Comparison of ENCODE assay signal across 1 cellular context in the genomic region with DNA sequence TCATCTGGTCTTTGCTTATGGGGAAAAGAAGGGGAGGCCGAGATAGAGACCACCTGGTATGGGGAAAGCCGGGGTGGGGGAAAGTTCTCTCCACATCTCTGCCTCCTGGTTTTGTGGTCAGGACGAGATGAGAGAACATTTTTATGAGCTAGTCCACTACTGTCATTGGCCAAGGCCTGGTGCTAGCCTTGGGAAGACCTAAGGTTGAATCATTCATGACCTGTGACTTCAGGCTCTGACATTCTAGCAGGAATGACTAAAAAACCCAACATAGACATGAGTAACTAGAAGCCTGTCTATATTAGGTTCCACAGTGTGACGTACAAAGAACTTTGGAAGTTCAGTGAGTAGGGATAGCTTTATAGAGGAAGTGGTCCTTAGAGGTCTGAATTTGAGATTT.
TF ChIP-seq lines count a peak whose summit lies in the region.

No MANE protein-coding gene starts in this region.

TF ChIP-seq in GM23338, 12 proteins besides CTCF, POLR2A, EP300 and RAD21 (continued from another document):
- TF ChIP-seq, protein P1, sequence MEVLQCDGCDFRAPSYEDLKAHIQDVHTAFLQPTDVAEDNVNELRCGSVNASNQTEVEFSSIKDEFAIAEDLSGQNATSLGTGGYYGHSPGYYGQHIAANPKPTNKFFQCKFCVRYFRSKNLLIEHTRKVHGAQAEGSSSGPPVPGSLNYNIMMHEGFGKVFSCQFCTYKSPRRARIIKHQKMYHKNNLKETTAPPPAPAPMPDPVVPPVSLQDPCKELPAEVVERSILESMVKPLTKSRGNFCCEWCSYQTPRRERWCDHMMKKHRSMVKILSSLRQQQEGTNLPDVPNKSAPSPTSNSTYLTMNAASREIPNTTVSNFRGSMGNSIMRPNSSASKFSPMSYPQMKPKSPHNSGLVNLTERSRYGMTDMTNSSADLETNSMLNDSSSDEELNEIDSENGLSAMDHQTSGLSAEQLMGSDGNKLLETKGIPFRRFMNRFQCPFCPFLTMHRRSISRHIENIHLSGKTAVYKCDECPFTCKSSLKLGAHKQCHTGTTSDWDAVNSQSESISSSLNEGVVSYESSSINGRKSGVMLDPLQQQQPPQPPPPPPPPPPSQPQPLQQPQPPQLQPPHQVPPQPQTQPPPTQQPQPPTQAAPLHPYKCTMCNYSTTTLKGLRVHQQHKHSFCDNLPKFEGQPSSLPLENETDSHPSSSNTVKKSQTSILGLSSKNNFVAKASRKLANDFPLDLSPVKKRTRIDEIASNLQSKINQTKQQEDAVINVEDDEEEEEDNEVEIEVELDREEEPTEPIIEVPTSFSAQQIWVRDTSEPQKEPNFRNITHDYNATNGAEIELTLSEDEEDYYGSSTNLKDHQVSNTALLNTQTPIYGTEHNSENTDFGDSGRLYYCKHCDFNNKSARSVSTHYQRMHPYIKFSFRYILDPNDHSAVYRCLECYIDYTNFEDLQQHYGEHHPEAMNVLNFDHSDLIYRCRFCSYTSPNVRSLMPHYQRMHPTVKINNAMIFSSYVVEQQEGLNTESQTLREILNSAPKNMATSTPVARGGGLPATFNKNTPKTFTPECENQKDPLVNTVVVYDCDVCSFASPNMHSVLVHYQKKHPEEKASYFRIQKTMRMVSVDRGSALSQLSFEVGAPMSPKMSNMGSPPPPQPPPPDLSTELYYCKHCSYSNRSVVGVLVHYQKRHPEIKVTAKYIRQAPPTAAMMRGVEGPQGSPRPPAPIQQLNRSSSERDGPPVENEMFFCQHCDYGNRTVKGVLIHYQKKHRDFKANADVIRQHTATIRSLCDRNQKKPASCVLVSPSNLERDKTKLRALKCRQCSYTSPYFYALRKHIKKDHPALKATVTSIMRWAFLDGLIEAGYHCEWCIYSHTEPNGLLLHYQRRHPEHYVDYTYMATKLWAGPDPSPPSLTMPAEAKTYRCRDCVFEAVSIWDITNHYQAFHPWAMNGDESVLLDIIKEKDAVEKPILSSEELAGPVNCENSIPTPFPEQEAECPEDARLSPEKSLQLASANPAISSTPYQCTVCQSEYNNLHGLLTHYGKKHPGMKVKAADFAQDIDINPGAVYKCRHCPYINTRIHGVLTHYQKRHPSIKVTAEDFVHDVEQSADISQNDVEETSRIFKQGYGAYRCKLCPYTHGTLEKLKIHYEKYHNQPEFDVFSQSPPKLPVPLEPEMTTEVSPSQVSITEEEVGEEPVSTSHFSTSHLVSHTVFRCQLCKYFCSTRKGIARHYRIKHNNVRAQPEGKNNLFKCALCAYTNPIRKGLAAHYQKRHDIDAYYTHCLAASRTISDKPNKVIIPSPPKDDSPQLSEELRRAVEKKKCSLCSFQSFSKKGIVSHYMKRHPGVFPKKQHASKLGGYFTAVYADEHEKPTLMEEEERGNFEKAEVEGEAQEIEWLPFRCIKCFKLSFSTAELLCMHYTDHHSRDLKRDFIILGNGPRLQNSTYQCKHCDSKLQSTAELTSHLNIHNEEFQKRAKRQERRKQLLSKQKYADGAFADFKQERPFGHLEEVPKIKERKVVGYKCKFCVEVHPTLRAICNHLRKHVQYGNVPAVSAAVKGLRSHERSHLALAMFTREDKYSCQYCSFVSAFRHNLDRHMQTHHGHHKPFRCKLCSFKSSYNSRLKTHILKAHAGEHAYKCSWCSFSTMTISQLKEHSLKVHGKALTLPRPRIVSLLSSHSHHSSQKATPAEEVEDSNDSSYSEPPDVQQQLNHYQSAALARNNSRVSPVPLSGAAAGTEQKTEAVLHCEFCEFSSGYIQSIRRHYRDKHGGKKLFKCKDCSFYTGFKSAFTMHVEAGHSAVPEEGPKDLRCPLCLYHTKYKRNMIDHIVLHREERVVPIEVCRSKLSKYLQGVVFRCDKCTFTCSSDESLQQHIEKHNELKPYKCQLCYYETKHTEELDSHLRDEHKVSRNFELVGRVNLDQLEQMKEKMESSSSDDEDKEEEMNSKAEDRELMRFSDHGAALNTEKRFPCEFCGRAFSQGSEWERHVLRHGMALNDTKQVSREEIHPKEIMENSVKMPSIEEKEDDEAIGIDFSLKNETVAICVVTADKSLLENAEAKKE (CRISPR knock-in tag; IDR thresholded peaks at IDR 0.05) = no peak
- TF ChIP-seq JUNB (IDR thresholded peaks at IDR 0.05; ENCODE audit: unreplicated experiment) (no peak), ZNF114 (CRISPR knock-in tag; IDR thresholded peaks at IDR 0.05) (no peak), CREB1 (CRISPR knock-in tag; IDR thresholded peaks at IDR 0.05; ENCODE audit: low read depth) (no peak), STAT1 (IDR thresholded peaks at IDR 0.05; ENCODE audit: unreplicated experiment) (no peak), ZNF331 (CRISPR knock-in tag; IDR thresholded peaks at IDR 0.05; ENCODE audit: low read depth) (no peak), EZH2phosphoT487 (IDR thresholded peaks at IDR 0.05; ENCODE audit: unreplicated experiment) (no peak), POLR2AphosphoS5 (IDR thresholded peaks at IDR 0.05; ENCODE audit: low read depth) (no peak)
- TF ChIP-seq, protein P2, sequence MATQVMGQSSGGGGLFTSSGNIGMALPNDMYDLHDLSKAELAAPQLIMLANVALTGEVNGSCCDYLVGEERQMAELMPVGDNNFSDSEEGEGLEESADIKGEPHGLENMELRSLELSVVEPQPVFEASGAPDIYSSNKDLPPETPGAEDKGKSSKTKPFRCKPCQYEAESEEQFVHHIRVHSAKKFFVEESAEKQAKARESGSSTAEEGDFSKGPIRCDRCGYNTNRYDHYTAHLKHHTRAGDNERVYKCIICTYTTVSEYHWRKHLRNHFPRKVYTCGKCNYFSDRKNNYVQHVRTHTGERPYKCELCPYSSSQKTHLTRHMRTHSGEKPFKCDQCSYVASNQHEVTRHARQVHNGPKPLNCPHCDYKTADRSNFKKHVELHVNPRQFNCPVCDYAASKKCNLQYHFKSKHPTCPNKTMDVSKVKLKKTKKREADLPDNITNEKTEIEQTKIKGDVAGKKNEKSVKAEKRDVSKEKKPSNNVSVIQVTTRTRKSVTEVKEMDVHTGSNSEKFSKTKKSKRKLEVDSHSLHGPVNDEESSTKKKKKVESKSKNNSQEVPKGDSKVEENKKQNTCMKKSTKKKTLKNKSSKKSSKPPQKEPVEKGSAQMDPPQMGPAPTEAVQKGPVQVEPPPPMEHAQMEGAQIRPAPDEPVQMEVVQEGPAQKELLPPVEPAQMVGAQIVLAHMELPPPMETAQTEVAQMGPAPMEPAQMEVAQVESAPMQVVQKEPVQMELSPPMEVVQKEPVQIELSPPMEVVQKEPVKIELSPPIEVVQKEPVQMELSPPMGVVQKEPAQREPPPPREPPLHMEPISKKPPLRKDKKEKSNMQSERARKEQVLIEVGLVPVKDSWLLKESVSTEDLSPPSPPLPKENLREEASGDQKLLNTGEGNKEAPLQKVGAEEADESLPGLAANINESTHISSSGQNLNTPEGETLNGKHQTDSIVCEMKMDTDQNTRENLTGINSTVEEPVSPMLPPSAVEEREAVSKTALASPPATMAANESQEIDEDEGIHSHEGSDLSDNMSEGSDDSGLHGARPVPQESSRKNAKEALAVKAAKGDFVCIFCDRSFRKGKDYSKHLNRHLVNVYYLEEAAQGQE (IDR thresholded peaks at IDR 0.05; ENCODE audit: unreplicated experiment) = no peak
- TF ChIP-seq, protein P3, sequence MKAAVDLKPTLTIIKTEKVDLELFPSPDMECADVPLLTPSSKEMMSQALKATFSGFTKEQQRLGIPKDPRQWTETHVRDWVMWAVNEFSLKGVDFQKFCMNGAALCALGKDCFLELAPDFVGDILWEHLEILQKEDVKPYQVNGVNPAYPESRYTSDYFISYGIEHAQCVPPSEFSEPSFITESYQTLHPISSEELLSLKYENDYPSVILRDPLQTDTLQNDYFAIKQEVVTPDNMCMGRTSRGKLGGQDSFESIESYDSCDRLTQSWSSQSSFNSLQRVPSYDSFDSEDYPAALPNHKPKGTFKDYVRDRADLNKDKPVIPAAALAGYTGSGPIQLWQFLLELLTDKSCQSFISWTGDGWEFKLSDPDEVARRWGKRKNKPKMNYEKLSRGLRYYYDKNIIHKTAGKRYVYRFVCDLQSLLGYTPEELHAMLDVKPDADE (IDR thresholded peaks at IDR 0.05) = no peak
